8 cellular contexts compared by ENCODE assay signal in the genomic region with DNA sequence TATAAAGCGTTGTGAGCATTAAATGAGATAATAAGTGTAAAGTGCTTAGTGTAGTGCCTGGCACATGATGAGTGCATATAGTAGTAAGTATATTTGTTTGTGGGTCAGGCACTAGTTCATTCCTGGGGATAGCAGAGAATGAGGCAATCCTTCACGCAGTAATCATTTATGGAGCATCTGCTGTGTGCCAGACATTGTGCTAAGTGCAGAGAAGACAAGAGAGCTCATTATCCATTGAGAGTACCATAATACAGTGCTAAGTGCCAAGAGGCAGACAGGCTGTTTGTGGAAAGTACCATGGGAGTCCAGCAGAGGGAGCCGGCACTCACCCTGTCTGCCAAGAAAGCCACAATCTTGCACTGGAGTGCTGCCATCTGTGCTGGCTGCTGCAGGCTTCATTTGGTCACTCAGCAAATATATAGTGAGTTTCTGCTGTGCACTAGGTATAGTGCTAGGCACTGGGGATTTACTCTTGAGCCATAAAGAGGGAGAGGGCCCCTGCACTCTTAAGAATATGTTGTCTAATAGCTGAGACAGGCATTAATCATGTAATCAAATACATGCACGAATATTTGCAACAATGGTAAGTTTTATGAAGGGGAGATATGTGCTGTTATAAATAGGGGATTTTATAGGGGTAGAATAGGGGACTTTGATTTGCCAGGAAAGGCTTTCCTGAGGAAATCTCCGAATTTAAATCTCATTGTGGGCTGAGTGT. TPM values are rescaled to one million over a fixed set of nuclear protein-coding genes. Genes with fewer than 3 reads are reported as not detected.
A peak's percentile ranks its signal among the peaks of the same experiment; 100 is the strongest.
DNase-seq lines count a peak whose midpoint lies in the region; ATAC-seq and TF ChIP-seq lines count a peak whose summit lies in the region.

No MANE protein-coding gene starts in this region.

- no peak overlapping the region; the same call in 1 of the 2 replicates for H3K27ac ChIP-seq in KMS-11
- no peak overlapping the region for H3K27ac ChIP-seq in PC-3 (ENCODE audit: low read length)

- H3K27ac Mint-ChIP-seq in natural killer cell treated with Interleukin-12 subunit alpha and Interleukin-12 subunit beta and Interleukin-15 and Interleukin-18, amount 100 ng/mL, for 72 hours, result no peak overlapping the region
- no peak overlapping the region for H3K27ac Mint-ChIP-seq in stimulated activated naive B cell treated with anti-CD40 and anti-IgM and Interleukin-4, amounts not matched to agents 10 μg/mL and 1 μg/mL and 100 μg/mL, for 72 hours

- H3K4me3 ChIP-seq in GM06990 (replicated peaks; ENCODE audit: low read depth, low read length) (no peak overlapping the region), KMS-11 (IDR thresholded peaks at IDR 0.05; ENCODE audit: insufficient read depth, low read depth, low read length) (no peak overlapping the region), PC-3 (ENCODE audit: low read length) (no peak overlapping the region)

- H4K20me1 ChIP-seq in KMS-11 (ENCODE audit: insufficient read depth) (peaks cover 45% of the 10 kb centered on the region), PC-3 (ENCODE audit: low read length) (peaks cover 55% of the 10 kb centered on the region)

- POLR2A ChIA-PET in PC-3 (lab: Charles Lee; ENCODE audit: unreplicated experiment), result interaction anchor here (0.5 to 1.0 kb wide), 4 partner anchors 14 to 1407 kb away, joined by 5 to 20 read pairs (median 11); no protein-coding TSS in a partner anchor

- CTCF ChIA-PET in PC-3 (lab: Charles Lee), result interaction anchor here (0.5 to 1.4 kb wide), 5 partner anchors 8 to 352 kb away, joined by 3 to 11 read pairs (median 3); a partner anchor contains a TSS

- TF ChIP-seq CTCF in GM06990 (IDR thresholded peaks at IDR 0.05; ENCODE audit: insufficient read depth, low read length, poor library complexity, severe bottlenecking) (peak; percentile 91), KMS-11 (conservative IDR thresholded peaks at IDR 0.05; ENCODE audit: low read depth, low read length) (peak; percentile 95), PC-3 (conservative IDR thresholded peaks at IDR 0.05; ENCODE audit: low read depth, low read length) (peak; percentile 90)

- H3K79me2 ChIP-seq in KMS-11 (ENCODE audit: insufficient read depth, low read depth), result peaks cover 96% of the 10 kb centered on the region
- H3K79me2 ChIP-seq in PC-3 (ENCODE audit: low read length), result peaks cover 93% of the 10 kb centered on the region

- H3K36me3 ChIP-seq in GM06990 (ENCODE audit: control insufficient read depth, insufficient read depth, low read length), result peaks cover 19% of the 10 kb centered on the region
- no peaks in the 10 kb centered on the region; the same call in 1 of the 2 replicates for H3K36me3 ChIP-seq in KMS-11 (ENCODE audit: insufficient read depth)
- H3K36me3 ChIP-seq in PC-3 (ENCODE audit: low read depth, low read length), result peaks cover 34% of the 10 kb centered on the region

- H3K4me1 ChIP-seq in KMS-11 (ENCODE audit: low read depth, poor library complexity, severe bottlenecking), result peaks cover 17% of the 10 kb centered on the region
- H3K4me1 ChIP-seq in PC-3 (ENCODE audit: insufficient read depth, low read length), result peaks cover 5% of the 10 kb centered on the region

- H3K4me2 ChIP-seq in KMS-11 (peak overlapping the region; percentile 15; the same call in 1 of the 2 replicates), PC-3 (ENCODE audit: low read length) (no peak overlapping the region)

- H3K4me1 Mint-ChIP-seq in natural killer cell treated with Interleukin-12 subunit alpha and Interleukin-12 subunit beta and Interleukin-15 and Interleukin-18, amount 100 ng/mL, for 72 hours (ENCODE audit: low read depth in 2 of 2), result peaks cover 68 to 74% of the 10 kb centered on the region in 2 donors
- H3K4me1 Mint-ChIP-seq in stimulated activated naive B cell treated with anti-CD40 and anti-IgM and Interleukin-4, amounts not matched to agents 10 μg/mL and 1 μg/mL and 100 μg/mL, for 72 hours, result peaks cover 53 to 78% of the 10 kb centered on the region in 2 donors

- intact Hi-C loops in PC-3 (cut with micrococcal nuclease), result loop anchor here (5.0 kb wide), 1 partner anchor 185 kb away; no protein-coding TSS in a partner anchor

- H3K27me3 ChIP-seq in GM06990 (replicated peaks; ENCODE audit: control insufficient read depth, insufficient read depth, low read length) (no peaks in the 10 kb centered on the region), KMS-11 (ENCODE audit: insufficient read depth, low read depth) (no peaks in the 10 kb centered on the region), PC-3 (ENCODE audit: low read length) (no peaks in the 10 kb centered on the region)

- H3K36me3 Mint-ChIP-seq in natural killer cell treated with Interleukin-12 subunit alpha and Interleukin-12 subunit beta and Interleukin-15 and Interleukin-18, amount 100 ng/mL, for 72 hours, result peaks cover 32% of the 10 kb centered on the region
- peaks cover 42 to 69% of the 10 kb centered on the region in 2 donors for H3K36me3 Mint-ChIP-seq in stimulated activated naive B cell treated with anti-CD40 and anti-IgM and Interleukin-4, amounts not matched to agents 10 μg/mL and 1 μg/mL and 100 μg/mL, for 72 hours

- H3F3A ChIP-seq in PC-3 (ENCODE audit: low read length, unreplicated experiment), result no peaks in the 10 kb centered on the region

- H3K9me3 ChIP-seq in PC-3 (ENCODE audit: low read length), result no peaks in the 10 kb centered on the region

- BruUV-seq in PC-3 (replicated peaks; lab: Mats Ljungman, UMichigan), result no TSS peak

- DNase-seq in GM06990 (ENCODE audit: extremely low read depth, insufficient read length) (peak; percentile 36), PC-3 (peak; percentile 90)
- DNase-seq in activated T-cell treated with anti-CD3 and anti-CD28 coated beads, Interleukin-2, amount 50 U/mL, for 1 hour, result peak; percentile 75
- DNase-seq in natural killer cell treated with Interleukin-12 subunit alpha and Interleukin-12 subunit beta and Interleukin-15 and Interleukin-18, amount 100 ng/mL, for 72 hours (ENCODE audit: low spot score), result peak; percentile 74
- DNase-seq in stimulated activated naive B cell treated with anti-CD40 and anti-IgM and Interleukin-4, amounts not matched to agents 10 μg/mL and 1 μg/mL and 100 μg/mL, for 72 hours, result peak; percentile 33

- H3K27me3 Mint-ChIP-seq in natural killer cell treated with Interleukin-12 subunit alpha and Interleukin-12 subunit beta and Interleukin-15 and Interleukin-18, amount 100 ng/mL, for 72 hours, result no peaks in the 10 kb centered on the region
- no peaks in the 10 kb centered on the region for H3K27me3 Mint-ChIP-seq in stimulated activated naive B cell treated with anti-CD40 and anti-IgM and Interleukin-4, amounts not matched to agents 10 μg/mL and 1 μg/mL and 100 μg/mL, for 72 hours

- H3K9ac ChIP-seq in KMS-11 (no peak overlapping the region), PC-3 (ENCODE audit: low read length) (no peak overlapping the region)

- no peak overlapping the region for H3K4me3 Mint-ChIP-seq in natural killer cell treated with Interleukin-12 subunit alpha and Interleukin-12 subunit beta and Interleukin-15 and Interleukin-18, amount 100 ng/mL, for 72 hours
- no peak overlapping the region for H3K4me3 Mint-ChIP-seq in stimulated activated naive B cell treated with anti-CD40 and anti-IgM and Interleukin-4, amounts not matched to agents 10 μg/mL and 1 μg/mL and 100 μg/mL, for 72 hours

- H3K9me2 ChIP-seq in PC-3 (replicated peaks; ENCODE audit: low read length), result no peaks in the 10 kb centered on the region

- H3K9me3 Mint-ChIP-seq in natural killer cell treated with Interleukin-12 subunit alpha and Interleukin-12 subunit beta and Interleukin-15 and Interleukin-18, amount 100 ng/mL, for 72 hours, result no peaks in the 10 kb centered on the region
- H3K9me3 Mint-ChIP-seq in stimulated activated naive B cell treated with anti-CD40 and anti-IgM and Interleukin-4, amounts not matched to agents 10 μg/mL and 1 μg/mL and 100 μg/mL, for 72 hours, result no peaks in the 10 kb centered on the region

- ATAC-seq in PC-3 (peak; percentile 90), esophagus mucosa (peak; percentile 92), GM21528 (IDR thresholded peaks at IDR 0.05; ENCODE audit: low FRiP score, unreplicated experiment) (no peak)
- peak; percentile 80 for ATAC-seq in natural killer cell treated with Interleukin-12 subunit alpha and Interleukin-12 subunit beta and Interleukin-15 and Interleukin-18, amount 100 ng/mL, for 72 hours
- ATAC-seq in stimulated activated naive B cell treated with anti-CD40 and anti-IgM and Interleukin-4, amounts not matched to agents 10 μg/mL and 1 μg/mL and 100 μg/mL, for 72 hours (replicated peaks), result peak; percentile 79 to 86

- no peak overlapping the region for H2AFZ ChIP-seq in KMS-11 (ENCODE audit: low read depth)
- H2AFZ ChIP-seq in PC-3 (ENCODE audit: low read length), result no peak overlapping the region

RNA-seq across cellular contexts. Expression of a gene that starts 12.9 kb away (rescaled TPM):
- total RNA-seq in PC-3 (2014; rRNA removed), result 0.58 and 0.98 TPM in 2 replicates
- 1.6 TPM for total RNA-seq in esophagus mucosa
- 1 to 10 TPM in 1 of 2 donors, under 1 TPM in 1; 0.95 to 2.1 TPM for total RNA-seq in natural killer cell treated with Interleukin-12 subunit alpha and Interleukin-12 subunit beta and Interleukin-15 and Interleukin-18, amount 100 ng/mL, for 72 hours

RNA-seq across cellular contexts. Expression of a gene that starts 13.2 kb away (rescaled TPM):
- total RNA-seq in PC-3 (2014; rRNA removed) (257 and 274 TPM in 2 replicates), esophagus mucosa (140 TPM)
- 100 to 1,000 TPM; 211 to 259 TPM for total RNA-seq in natural killer cell treated with Interleukin-12 subunit alpha and Interleukin-12 subunit beta and Interleukin-15 and Interleukin-18, amount 100 ng/mL, for 72 hours

Comparison
In these comparisons a context has a peak if more than half of its experiments do, and no peak if none do; other contexts are left out.
1. DNase-seq: peak in every context shown above with its lines; median percentile 90 in PC-3; 75 in activated T-cell treated with anti-CD3 and anti-CD28 coated beads, Interleukin-2, amount 50 U/mL, for 1 hour; 74 in natural killer cell treated with Interleukin-12 subunit alpha and Interleukin-12 subunit beta and Interleukin-15 and Interleukin-18, amount 100 ng/mL, for 72 hours; 36 in GM06990; 33 in stimulated activated naive B cell treated with anti-CD40 and anti-IgM and Interleukin-4, amounts not matched to agents 10 μg/mL and 1 μg/mL and 100 μg/mL, for 72 hours.